In the genomic region with DNA sequence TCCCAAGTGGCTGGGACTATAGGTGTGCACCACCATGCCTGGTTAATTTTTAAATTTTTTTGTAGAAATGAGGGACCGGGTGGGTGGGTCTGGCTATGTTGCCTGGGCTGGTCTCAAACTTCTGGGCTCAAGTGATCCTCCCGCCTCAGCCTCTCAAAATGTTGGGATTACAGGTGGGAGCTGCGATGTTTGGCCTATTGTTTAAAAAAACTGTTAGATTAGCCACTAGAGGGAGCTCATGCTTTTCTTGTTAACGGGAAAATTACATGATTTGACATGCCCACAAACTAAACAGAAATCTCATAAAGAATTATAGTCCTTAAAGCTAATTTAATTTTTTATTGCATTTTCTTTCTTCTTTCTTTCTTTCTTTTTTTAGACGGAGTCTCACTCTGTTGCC, we compare ENCODE assay signal across 8 cellular contexts. TPM values are rescaled to one million over a fixed set of nuclear protein-coding genes. Genes with fewer than 3 reads are reported as not detected.
DNase-seq lines count a peak whose midpoint lies in the region; ATAC-seq, FAIRE-seq and TF ChIP-seq lines count a peak whose summit lies in the region.

No MANE protein-coding gene starts in this region.

- TF ChIP-seq CTCF in D721Med (IDR thresholded peaks at IDR 0.05; ENCODE audit: insufficient read depth, missing control alignments) (peak; percentile 71), HFF-Myc (IDR thresholded peaks at IDR 0.05; ENCODE audit: low read depth, low read length, missing control alignments) (peak; percentile 31)

- DNase-seq in D721Med (ENCODE audit: insufficient read length, low spot score) (no peak), HFF-Myc (ENCODE audit: extremely low read depth, low read depth) (peak; percentile 43), NCI-H82 treated with DMSO at 0.1 percent for 48 hours (lab: John Stamatoyannopoulos, UW; ENCODE audit: unreplicated experiment) (peak; percentile 67), cerebellum (ENCODE audit: low spot score) (peak; percentile 48), lung microvascular endothelial cell (ENCODE audit: low read depth in 2 of 2) (peak; percentile 63 to 72), ureter (ENCODE audit: low spot score) (no peak)
- no peak for DNase-seq in effector CD8-positive, alpha-beta T cell (lab: John Stamatoyannopoulos, UW)

- no peak for FAIRE-seq in D721Med (lab: Jason Lieb, UNC)

- H3K4me3 ChIP-seq in HFF-Myc (replicated peaks; ENCODE audit: low read depth, low read length) = no peak overlapping the region

- no peak for ATAC-seq in GM21619 (IDR thresholded peaks at IDR 0.05; ENCODE audit: unreplicated experiment)

RNA-seq across cellular contexts. Expression of a gene that starts 5.0 kb away (rescaled TPM):
- total RNA-seq in cerebellum = 26.5 TPM
- 15.7 and 25.0 TPM in 2 replicates for total RNA-seq in lung microvascular endothelial cell
- total RNA-seq in ureter = 75.1 TPM

RNA-seq across cellular contexts. Expression of a gene that starts 11.6 kb away (rescaled TPM):
- total RNA-seq in cerebellum (not detected), lung microvascular endothelial cell (not detected in 2 replicates), ureter (1.2 TPM)

RNA-seq across cellular contexts. Expression of a gene that starts 27.6 kb away (rescaled TPM):
- total RNA-seq in cerebellum (0.27 TPM), lung microvascular endothelial cell (0.20 and 0.22 TPM in 2 replicates), ureter (0.34 TPM)

RNA-seq across cellular contexts. Expression of a gene that starts 40.1 kb away (rescaled TPM):
- total RNA-seq in cerebellum (not detected), lung microvascular endothelial cell (0.20 and 0.44 TPM in 2 replicates), ureter (0.31 TPM)

RNA-seq across cellular contexts. Expression of a gene that starts 54.9 kb away (rescaled TPM):
- total RNA-seq in cerebellum (7.4 TPM), lung microvascular endothelial cell (17.0 and 28.6 TPM in 2 replicates), ureter (34.8 TPM)

Comparison
In these comparisons a context has a peak if more than half of its experiments do, and no peak if none do; other contexts are left out.
1. DNase-seq: peak in HFF-Myc (single experiment), NCI-H82 treated with DMSO at 0.1 percent for 48 hours (single experiment), cerebellum (single experiment) and lung microvascular endothelial cell (2 of 2); none in D721Med (single experiment), effector CD8-positive, alpha-beta T cell (single experiment) and ureter (single experiment).